ENCODE assay signal across 2 cellular contexts in the genomic region with DNA sequence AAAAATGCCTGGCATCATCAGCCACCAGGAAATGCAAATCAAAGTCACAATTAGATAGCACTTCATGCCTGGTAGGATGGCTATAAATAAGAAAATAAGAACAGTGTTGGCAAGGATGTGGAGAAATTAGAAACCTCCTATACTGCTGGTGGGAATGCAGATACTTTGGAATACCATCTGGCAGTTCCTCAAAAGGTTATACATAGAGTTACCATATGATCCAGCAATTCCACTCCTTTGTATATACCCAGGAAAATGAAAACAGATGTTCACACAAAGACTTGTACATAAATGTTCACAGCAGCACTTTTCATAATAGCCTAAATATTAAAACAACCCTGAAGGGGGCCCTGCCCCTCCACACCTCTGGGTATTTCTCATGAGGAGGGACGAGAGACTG.
TF ChIP-seq lines count a peak whose summit lies in the region.

No MANE protein-coding gene starts in this region.

TF ChIP-seq in A549, 52 proteins besides CTCF, POLR2A, EP300 and RAD21 (continued from another document):
- TF ChIP-seq, protein P1, sequence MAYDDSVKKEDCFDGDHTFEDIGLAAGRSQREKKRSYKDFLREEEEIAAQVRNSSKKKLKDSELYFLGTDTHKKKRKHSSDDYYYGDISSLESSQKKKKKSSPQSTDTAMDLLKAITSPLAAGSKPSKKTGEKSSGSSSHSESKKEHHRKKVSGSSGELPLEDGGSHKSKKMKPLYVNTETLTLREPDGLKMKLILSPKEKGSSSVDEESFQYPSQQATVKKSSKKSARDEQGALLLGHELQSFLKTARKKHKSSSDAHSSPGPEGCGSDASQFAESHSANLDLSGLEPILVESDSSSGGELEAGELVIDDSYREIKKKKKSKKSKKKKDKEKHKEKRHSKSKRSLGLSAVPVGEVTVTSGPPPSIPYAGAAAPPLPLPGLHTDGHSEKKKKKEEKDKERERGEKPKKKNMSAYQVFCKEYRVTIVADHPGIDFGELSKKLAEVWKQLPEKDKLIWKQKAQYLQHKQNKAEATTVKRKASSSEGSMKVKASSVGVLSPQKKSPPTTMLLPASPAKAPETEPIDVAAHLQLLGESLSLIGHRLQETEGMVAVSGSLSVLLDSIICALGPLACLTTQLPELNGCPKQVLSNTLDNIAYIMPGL (CRISPR knock-in tag; IDR thresholded peaks at IDR 0.05; ENCODE audit: borderline replicate concordance), result no peak
- TF ChIP-seq RNF2 (IDR thresholded peaks at IDR 0.05; ENCODE audit: borderline replicate concordance, low read depth), result no peak

TF ChIP-seq in GM23338, 12 proteins besides CTCF, POLR2A, EP300 and RAD21:
- TF ChIP-seq, protein P2, sequence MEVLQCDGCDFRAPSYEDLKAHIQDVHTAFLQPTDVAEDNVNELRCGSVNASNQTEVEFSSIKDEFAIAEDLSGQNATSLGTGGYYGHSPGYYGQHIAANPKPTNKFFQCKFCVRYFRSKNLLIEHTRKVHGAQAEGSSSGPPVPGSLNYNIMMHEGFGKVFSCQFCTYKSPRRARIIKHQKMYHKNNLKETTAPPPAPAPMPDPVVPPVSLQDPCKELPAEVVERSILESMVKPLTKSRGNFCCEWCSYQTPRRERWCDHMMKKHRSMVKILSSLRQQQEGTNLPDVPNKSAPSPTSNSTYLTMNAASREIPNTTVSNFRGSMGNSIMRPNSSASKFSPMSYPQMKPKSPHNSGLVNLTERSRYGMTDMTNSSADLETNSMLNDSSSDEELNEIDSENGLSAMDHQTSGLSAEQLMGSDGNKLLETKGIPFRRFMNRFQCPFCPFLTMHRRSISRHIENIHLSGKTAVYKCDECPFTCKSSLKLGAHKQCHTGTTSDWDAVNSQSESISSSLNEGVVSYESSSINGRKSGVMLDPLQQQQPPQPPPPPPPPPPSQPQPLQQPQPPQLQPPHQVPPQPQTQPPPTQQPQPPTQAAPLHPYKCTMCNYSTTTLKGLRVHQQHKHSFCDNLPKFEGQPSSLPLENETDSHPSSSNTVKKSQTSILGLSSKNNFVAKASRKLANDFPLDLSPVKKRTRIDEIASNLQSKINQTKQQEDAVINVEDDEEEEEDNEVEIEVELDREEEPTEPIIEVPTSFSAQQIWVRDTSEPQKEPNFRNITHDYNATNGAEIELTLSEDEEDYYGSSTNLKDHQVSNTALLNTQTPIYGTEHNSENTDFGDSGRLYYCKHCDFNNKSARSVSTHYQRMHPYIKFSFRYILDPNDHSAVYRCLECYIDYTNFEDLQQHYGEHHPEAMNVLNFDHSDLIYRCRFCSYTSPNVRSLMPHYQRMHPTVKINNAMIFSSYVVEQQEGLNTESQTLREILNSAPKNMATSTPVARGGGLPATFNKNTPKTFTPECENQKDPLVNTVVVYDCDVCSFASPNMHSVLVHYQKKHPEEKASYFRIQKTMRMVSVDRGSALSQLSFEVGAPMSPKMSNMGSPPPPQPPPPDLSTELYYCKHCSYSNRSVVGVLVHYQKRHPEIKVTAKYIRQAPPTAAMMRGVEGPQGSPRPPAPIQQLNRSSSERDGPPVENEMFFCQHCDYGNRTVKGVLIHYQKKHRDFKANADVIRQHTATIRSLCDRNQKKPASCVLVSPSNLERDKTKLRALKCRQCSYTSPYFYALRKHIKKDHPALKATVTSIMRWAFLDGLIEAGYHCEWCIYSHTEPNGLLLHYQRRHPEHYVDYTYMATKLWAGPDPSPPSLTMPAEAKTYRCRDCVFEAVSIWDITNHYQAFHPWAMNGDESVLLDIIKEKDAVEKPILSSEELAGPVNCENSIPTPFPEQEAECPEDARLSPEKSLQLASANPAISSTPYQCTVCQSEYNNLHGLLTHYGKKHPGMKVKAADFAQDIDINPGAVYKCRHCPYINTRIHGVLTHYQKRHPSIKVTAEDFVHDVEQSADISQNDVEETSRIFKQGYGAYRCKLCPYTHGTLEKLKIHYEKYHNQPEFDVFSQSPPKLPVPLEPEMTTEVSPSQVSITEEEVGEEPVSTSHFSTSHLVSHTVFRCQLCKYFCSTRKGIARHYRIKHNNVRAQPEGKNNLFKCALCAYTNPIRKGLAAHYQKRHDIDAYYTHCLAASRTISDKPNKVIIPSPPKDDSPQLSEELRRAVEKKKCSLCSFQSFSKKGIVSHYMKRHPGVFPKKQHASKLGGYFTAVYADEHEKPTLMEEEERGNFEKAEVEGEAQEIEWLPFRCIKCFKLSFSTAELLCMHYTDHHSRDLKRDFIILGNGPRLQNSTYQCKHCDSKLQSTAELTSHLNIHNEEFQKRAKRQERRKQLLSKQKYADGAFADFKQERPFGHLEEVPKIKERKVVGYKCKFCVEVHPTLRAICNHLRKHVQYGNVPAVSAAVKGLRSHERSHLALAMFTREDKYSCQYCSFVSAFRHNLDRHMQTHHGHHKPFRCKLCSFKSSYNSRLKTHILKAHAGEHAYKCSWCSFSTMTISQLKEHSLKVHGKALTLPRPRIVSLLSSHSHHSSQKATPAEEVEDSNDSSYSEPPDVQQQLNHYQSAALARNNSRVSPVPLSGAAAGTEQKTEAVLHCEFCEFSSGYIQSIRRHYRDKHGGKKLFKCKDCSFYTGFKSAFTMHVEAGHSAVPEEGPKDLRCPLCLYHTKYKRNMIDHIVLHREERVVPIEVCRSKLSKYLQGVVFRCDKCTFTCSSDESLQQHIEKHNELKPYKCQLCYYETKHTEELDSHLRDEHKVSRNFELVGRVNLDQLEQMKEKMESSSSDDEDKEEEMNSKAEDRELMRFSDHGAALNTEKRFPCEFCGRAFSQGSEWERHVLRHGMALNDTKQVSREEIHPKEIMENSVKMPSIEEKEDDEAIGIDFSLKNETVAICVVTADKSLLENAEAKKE (CRISPR knock-in tag; IDR thresholded peaks at IDR 0.05), result no peak
- TF ChIP-seq ZNF114 (CRISPR knock-in tag; IDR thresholded peaks at IDR 0.05) (no peak), STAT1 (IDR thresholded peaks at IDR 0.05; ENCODE audit: unreplicated experiment) (no peak), JUNB (IDR thresholded peaks at IDR 0.05; ENCODE audit: unreplicated experiment) (no peak), CREB1 (CRISPR knock-in tag; IDR thresholded peaks at IDR 0.05; ENCODE audit: low read depth) (no peak), POLR2AphosphoS5 (IDR thresholded peaks at IDR 0.05; ENCODE audit: low read depth) (no peak), ZNF331 (CRISPR knock-in tag; IDR thresholded peaks at IDR 0.05; ENCODE audit: low read depth) (no peak), EZH2 (IDR thresholded peaks at IDR 0.05; ENCODE audit: low read depth, unreplicated experiment) (no peak)
- TF ChIP-seq, protein P3, sequence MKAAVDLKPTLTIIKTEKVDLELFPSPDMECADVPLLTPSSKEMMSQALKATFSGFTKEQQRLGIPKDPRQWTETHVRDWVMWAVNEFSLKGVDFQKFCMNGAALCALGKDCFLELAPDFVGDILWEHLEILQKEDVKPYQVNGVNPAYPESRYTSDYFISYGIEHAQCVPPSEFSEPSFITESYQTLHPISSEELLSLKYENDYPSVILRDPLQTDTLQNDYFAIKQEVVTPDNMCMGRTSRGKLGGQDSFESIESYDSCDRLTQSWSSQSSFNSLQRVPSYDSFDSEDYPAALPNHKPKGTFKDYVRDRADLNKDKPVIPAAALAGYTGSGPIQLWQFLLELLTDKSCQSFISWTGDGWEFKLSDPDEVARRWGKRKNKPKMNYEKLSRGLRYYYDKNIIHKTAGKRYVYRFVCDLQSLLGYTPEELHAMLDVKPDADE (IDR thresholded peaks at IDR 0.05), result no peak
- TF ChIP-seq, protein P4, sequence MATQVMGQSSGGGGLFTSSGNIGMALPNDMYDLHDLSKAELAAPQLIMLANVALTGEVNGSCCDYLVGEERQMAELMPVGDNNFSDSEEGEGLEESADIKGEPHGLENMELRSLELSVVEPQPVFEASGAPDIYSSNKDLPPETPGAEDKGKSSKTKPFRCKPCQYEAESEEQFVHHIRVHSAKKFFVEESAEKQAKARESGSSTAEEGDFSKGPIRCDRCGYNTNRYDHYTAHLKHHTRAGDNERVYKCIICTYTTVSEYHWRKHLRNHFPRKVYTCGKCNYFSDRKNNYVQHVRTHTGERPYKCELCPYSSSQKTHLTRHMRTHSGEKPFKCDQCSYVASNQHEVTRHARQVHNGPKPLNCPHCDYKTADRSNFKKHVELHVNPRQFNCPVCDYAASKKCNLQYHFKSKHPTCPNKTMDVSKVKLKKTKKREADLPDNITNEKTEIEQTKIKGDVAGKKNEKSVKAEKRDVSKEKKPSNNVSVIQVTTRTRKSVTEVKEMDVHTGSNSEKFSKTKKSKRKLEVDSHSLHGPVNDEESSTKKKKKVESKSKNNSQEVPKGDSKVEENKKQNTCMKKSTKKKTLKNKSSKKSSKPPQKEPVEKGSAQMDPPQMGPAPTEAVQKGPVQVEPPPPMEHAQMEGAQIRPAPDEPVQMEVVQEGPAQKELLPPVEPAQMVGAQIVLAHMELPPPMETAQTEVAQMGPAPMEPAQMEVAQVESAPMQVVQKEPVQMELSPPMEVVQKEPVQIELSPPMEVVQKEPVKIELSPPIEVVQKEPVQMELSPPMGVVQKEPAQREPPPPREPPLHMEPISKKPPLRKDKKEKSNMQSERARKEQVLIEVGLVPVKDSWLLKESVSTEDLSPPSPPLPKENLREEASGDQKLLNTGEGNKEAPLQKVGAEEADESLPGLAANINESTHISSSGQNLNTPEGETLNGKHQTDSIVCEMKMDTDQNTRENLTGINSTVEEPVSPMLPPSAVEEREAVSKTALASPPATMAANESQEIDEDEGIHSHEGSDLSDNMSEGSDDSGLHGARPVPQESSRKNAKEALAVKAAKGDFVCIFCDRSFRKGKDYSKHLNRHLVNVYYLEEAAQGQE (IDR thresholded peaks at IDR 0.05; ENCODE audit: unreplicated experiment), result no peak
